ENCODE assay signal across 8 cellular contexts in genomic region chr17:79795795-79796569, GRCh38. TPM values are rescaled to one million over a fixed set of nuclear protein-coding genes. Genes with fewer than 3 reads are reported as not detected.
DNase-seq lines count a peak whose midpoint lies in the region; ATAC-seq, FAIRE-seq and TF ChIP-seq lines count a peak whose summit lies in the region.

No MANE protein-coding gene starts in this region.

- H3K36me3 ChIP-seq in heart right ventricle (peaks cover 0 to 11% (median 0%) of the 10 kb centered on the region in 9 donors), ascending aorta (no peaks in the 10 kb centered on the region)

- H3K9me3 Mint-ChIP-seq in memory B cell = peaks cover 2% of the 10 kb centered on the region

- H3K27ac Mint-ChIP-seq in memory B cell = peak overlapping the region; percentile 78

- no peak for ATAC-seq in heart right ventricle
- no peak for ATAC-seq in left cardiac atrium
- ATAC-seq in memory B cell (ENCODE audit: low read depth) = no peak
- no peak for ATAC-seq in GM18505 (IDR thresholded peaks at IDR 0.05; ENCODE audit: unreplicated experiment)

- peaks cover 19% of the 10 kb centered on the region for H3K4me1 Mint-ChIP-seq in memory B cell

- H3K4me1 ChIP-seq in heart right ventricle = peaks cover 33 to 74% (median 58%) of the 10 kb centered on the region in 9 donors
- peaks cover 23 to 32% of the 10 kb centered on the region in 2 donors for H3K4me1 ChIP-seq in ascending aorta

- peaks cover 7% of the 10 kb centered on the region for H3K36me3 Mint-ChIP-seq in memory B cell

- intact Hi-C loops in heart right ventricle (cut with DNase I) (loop anchor here in 5 of 10 donors (5.0 kb wide), 4 partner anchors 41 to 196 kb away; partner anchors contain the start of gene CBX4 (in 1 of the 5)), left cardiac atrium (cut with DNase I) (loop anchor here in 1 of 2 donors (5.0 to 10.0 kb wide), 2 partner anchors 46 to 51 kb away; no protein-coding TSS in a partner anchor), ascending aorta (cut with DNase I) (loop anchor here (2.0 kb wide), 1 partner anchor 17 kb away; the partner anchor contains the start of gene CBX2)

- no peak for FAIRE-seq in GM12892 (lab: Jason Lieb, UNC)

- H3K4me3 ChIP-seq in heart right ventricle = peak overlapping the region; percentile 46 to 81 (median 76)
- H3K4me3 ChIP-seq in ascending aorta = peak overlapping the region; percentile 79 to 82

- H3K27ac ChIP-seq in heart right ventricle = peak overlapping the region in 3 of 10 donors; percentile 80 to 90 (median 86)
- H3K27ac ChIP-seq in ascending aorta = no peak overlapping the region

- TF ChIP-seq POLR2A in GM12892 (IDR thresholded peaks at IDR 0.05; ENCODE audit: low read depth, low read length) (no peak), GM18505 (IDR thresholded peaks at IDR 0.05; ENCODE audit: borderline replicate concordance, extremely low read depth, insufficient read depth, insufficient read length) (no peak)

- peaks cover 38 to 73% (median 65%) of the 10 kb centered on the region in 7 donors for H3K27me3 ChIP-seq in heart right ventricle
- peaks cover 52% of the 10 kb centered on the region for H3K27me3 ChIP-seq in ascending aorta

- TF ChIP-seq CTCF in heart right ventricle (IDR thresholded peaks at IDR 0.05) = no peak
- TF ChIP-seq CTCF in ascending aorta (IDR thresholded peaks at IDR 0.05) = no peak

- WGBS in heart right ventricle, 2 donors = 47 to 49% methylated on average over 14 of the region's 14 CpGs

- peak overlapping the region; percentile 84 for H3K4me3 Mint-ChIP-seq in memory B cell

- H3K27me3 Mint-ChIP-seq in memory B cell = peaks cover 16% of the 10 kb centered on the region

- DNase-seq in heart right ventricle (no peak), left cardiac atrium (no peak), ascending aorta (ENCODE audit: low spot score in 2 of 2) (no peak), memory B cell (ENCODE audit: low spot score in 2 of 2) (no peak), DMS79 treated with DMSO at 0.1 percent for 48 hours (lab: John Stamatoyannopoulos, UW) (no peak), GM12892 (ENCODE audit: insufficient read length) (no peak)
- no peak for DNase-seq in stimulated activated CD4-positive, alpha-beta T cell treated with anti-CD3 and anti-CD28 coated beads, Interleukin-1b, Interleukin-23, amount 100 ng/mL, for 48 hours

- H3K9me3 ChIP-seq in heart right ventricle (no peaks in the 10 kb centered on the region), ascending aorta (no peaks in the 10 kb centered on the region)

RNA-seq across cellular contexts. Expression of gene CBX8, which starts 0.9 kb away (rescaled TPM):
- 1 to 10 TPM; 4.3 to 9.3 (median 5.6) TPM for total RNA-seq in heart right ventricle
- polyA plus RNA-seq in heart right ventricle = 1 to 10 TPM; 2.2 to 4.1 TPM
- total RNA-seq in left cardiac atrium = 1 to 10 TPM; 4.1 to 5.9 TPM
- 1.1 TPM for total RNA-seq in ascending aorta
- 1.6 TPM for polyA plus RNA-seq in GM12892 (2012; ENCODE audit: missing spikeins)

RNA-seq across cellular contexts. Expression of gene CBX2, which starts 18.0 kb away (rescaled TPM):
- total RNA-seq in heart right ventricle (1 to 10 TPM; 1.5 to 3.9 (median 2.7) TPM), left cardiac atrium (1 to 10 TPM; 3.1 to 3.5 TPM), ascending aorta (4.6 TPM)
- 1 to 10 TPM; 2.9 to 7.1 TPM for polyA plus RNA-seq in heart right ventricle
- polyA plus RNA-seq in GM12892 (2012; ENCODE audit: missing spikeins) = 1.4 TPM

RNA-seq across cellular contexts. Expression of gene CBX4, which starts 43.3 kb away (rescaled TPM):
- total RNA-seq in heart right ventricle = 10 to 100 TPM; 21.6 to 38.2 (median 26.4) TPM
- polyA plus RNA-seq in heart right ventricle = 1 to 10 TPM; 9.4 to 9.8 TPM
- 10 to 100 TPM; 17.9 to 24.2 TPM for total RNA-seq in left cardiac atrium
- total RNA-seq in ascending aorta = 25.7 TPM
- 4.1 TPM for polyA plus RNA-seq in GM12892 (2012; ENCODE audit: missing spikeins)
